9 cellular contexts compared by ENCODE assay signal in the genomic region with DNA sequence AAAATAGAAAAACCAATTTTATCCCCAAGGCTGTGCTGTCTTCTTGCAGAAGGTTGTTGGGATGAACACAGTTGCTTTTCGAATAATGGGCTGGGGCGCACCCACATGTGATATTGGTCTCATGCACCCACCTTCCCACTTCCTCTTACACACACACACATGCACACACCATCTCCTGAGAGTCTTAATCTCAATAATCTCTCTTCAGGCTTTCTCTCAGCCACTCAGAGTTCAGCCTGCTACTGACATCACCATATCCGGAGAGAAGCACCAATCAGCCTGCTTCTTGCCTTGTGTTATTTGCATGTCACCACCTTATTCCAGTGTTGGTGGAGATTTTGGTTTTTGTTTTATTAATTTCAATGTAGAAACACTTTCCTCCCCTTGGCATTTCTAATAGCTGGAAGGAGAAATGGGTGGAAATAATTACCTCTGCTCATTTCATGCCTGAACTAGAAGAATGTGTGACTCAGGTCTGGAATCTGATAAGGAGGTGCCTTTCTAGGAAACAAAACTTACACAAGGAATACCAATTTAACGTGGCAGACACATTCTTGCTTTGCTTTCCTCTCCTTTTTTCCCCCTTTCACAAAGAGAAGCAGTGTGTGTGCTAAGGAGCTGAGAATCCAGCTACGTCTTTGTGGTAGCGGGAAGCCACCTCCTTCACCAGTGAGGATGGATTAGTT.
A peak's percentile ranks its signal among the peaks of the same experiment; 100 is the strongest.
DNase-seq lines count a peak whose midpoint lies in the region; ATAC-seq and TF ChIP-seq lines count a peak whose summit lies in the region.
"Had no signal": no experiment of that assay in that cellular context is flagged by ENCODE, and none has a peak within 500 bp of the region (broad histone marks: within the 10 kb centered on the region; RNA-seq: fewer than 3 reads in every experiment).

No MANE protein-coding gene starts in this region.

- H2AFZ ChIP-seq in hepatocyte, result no peak overlapping the region

- no peaks in the 10 kb centered on the region for H3K9me3 Mint-ChIP-seq in CD4-positive, alpha-beta T cell
- H3K9me3 Mint-ChIP-seq in activated CD4-positive, alpha-beta memory T cell treated with anti-CD3 and anti-CD28 coated beads, Interleukin-2, amount 10 ng/mL, durations not matched to agents 7 days and 5 days, result no peaks in the 10 kb centered on the region

- POLR2A ChIA-PET in CD4-positive, alpha-beta T cell (lab: Charles Lee), result no interaction called here
- POLR2A ChIA-PET in activated CD4-positive, alpha-beta memory T cell treated with anti-CD3 and anti-CD28 coated beads, Interleukin-2, amount 10 ng/mL, durations not matched to agents 7 days and 5 days (lab: Charles Lee), result no interaction called here

- H3K9me3 ChIP-seq in CD4-positive, alpha-beta T cell (ENCODE audit: control insufficient read depth, low read length), result no peaks in the 10 kb centered on the region
- no peaks in the 10 kb centered on the region for H3K9me3 ChIP-seq in hepatocyte (ENCODE audit: low read depth)
- H3K9me3 ChIP-seq in tibial artery, result no peaks in the 10 kb centered on the region

- no peak overlapping the region for H3K4me3 Mint-ChIP-seq in CD4-positive, alpha-beta T cell
- H3K4me3 Mint-ChIP-seq in activated CD4-positive, alpha-beta memory T cell treated with anti-CD3 and anti-CD28 coated beads, Interleukin-2, amount 10 ng/mL, durations not matched to agents 7 days and 5 days, result no peak overlapping the region

- no peak overlapping the region for H3K27ac Mint-ChIP-seq in CD4-positive, alpha-beta T cell
- peak overlapping the region; percentile 44 for H3K27ac Mint-ChIP-seq in activated CD4-positive, alpha-beta memory T cell treated with anti-CD3 and anti-CD28 coated beads, Interleukin-2, amount 10 ng/mL, durations not matched to agents 7 days and 5 days

- H3K27me3 Mint-ChIP-seq in CD4-positive, alpha-beta T cell, result no peaks in the 10 kb centered on the region
- H3K27me3 Mint-ChIP-seq in activated CD4-positive, alpha-beta memory T cell treated with anti-CD3 and anti-CD28 coated beads, Interleukin-2, amount 10 ng/mL, durations not matched to agents 7 days and 5 days, result no peaks in the 10 kb centered on the region

- H3K36me3 ChIP-seq in hepatocyte (replicated peaks; ENCODE audit: insufficient read depth, low read depth), result no peaks in the 10 kb centered on the region
- H3K36me3 ChIP-seq in tibial artery, result no peaks in the 10 kb centered on the region

- CTCF ChIA-PET in CD4-positive, alpha-beta T cell (lab: Charles Lee), result no interaction called here
- CTCF ChIA-PET in activated CD4-positive, alpha-beta memory T cell treated with anti-CD3 and anti-CD28 coated beads, Interleukin-2, amount 10 ng/mL, durations not matched to agents 7 days and 5 days (lab: Charles Lee), result no interaction called here

- H3K4me1 ChIP-seq in hepatocyte (ENCODE audit: insufficient read depth) (peaks cover 12% of the 10 kb centered on the region), tibial artery (peaks cover 0 to 11% (median 3%) of the 10 kb centered on the region in 4 donors)

- no peak overlapping the region for H3K4me2 ChIP-seq in hepatocyte

- intact Hi-C loops in CD4-positive, alpha-beta T cell (cut with DNase I, micrococcal nuclease), result no loop called here
- intact Hi-C loops in tibial artery (cut with DNase I; ENCODE audit: low total_unique reads), result no loop called here

- H3K9me2 ChIP-seq in hepatocyte (replicated peaks; ENCODE audit: insufficient read depth), result no peaks in the 10 kb centered on the region

- H4K20me1 ChIP-seq in hepatocyte (ENCODE audit: insufficient read depth, poor library complexity, severe bottlenecking), result no peaks in the 10 kb centered on the region

- no peak for TF ChIP-seq CTCF in CD4-positive, alpha-beta T cell (IDR thresholded peaks at IDR 0.05)
- no peak for TF ChIP-seq CTCF in GM12865 (IDR thresholded peaks at IDR 0.05; ENCODE audit: insufficient read depth, low read depth, low read length, missing control alignments)
- TF ChIP-seq CTCF in hepatocyte (IDR thresholded peaks at IDR 0.05; ENCODE audit: poor library complexity), result no peak
- TF ChIP-seq CTCF in tibial artery (IDR thresholded peaks at IDR 0.05), result no peak

- no peaks in the 10 kb centered on the region for H3K36me3 Mint-ChIP-seq in CD4-positive, alpha-beta T cell (ENCODE audit: low read depth)
- H3K36me3 Mint-ChIP-seq in activated CD4-positive, alpha-beta memory T cell treated with anti-CD3 and anti-CD28 coated beads, Interleukin-2, amount 10 ng/mL, durations not matched to agents 7 days and 5 days (ENCODE audit: low read depth), result no peaks in the 10 kb centered on the region

- H3K79me2 ChIP-seq in hepatocyte, result no peaks in the 10 kb centered on the region

- no peak overlapping the region for H3K27ac ChIP-seq in CD4-positive, alpha-beta T cell (ENCODE audit: low read depth, low read length)
- H3K27ac ChIP-seq in hepatocyte (peak overlapping the region; percentile 47), tibial artery (no peak overlapping the region)

- no peaks in the 10 kb centered on the region for H3K27me3 ChIP-seq in CD4-positive, alpha-beta T cell (ENCODE audit: control insufficient read depth, insufficient read depth, low read length)
- H3K27me3 ChIP-seq in hepatocyte (no peaks in the 10 kb centered on the region), tibial artery (no peaks in the 10 kb centered on the region)

- DNase-seq in CD4-positive, alpha-beta T cell, result no peak
- peak; percentile 24 for DNase-seq in GM12865 (ENCODE audit: low read depth)
- peak; percentile 25 for DNase-seq in activated CD4-positive, alpha-beta memory T cell treated with anti-CD3 and anti-CD28 coated beads, Interleukin-2, amount 10 ng/mL, durations not matched to agents 7 days and 5 days
- no peak for DNase-seq in hepatocyte (ENCODE audit: low spot score)
- DNase-seq in tibial artery, result no peak
- DNase-seq in NCI-H2029 treated with DMSO at 0.1 percent for 48 hours (lab: John Stamatoyannopoulos, UW), result no peak
- no peak for DNase-seq in NCI-H1417 (lab: John Stamatoyannopoulos, UW)
- DNase-seq: COR-L47, left ventricle myocardium superior had no signal

- 71% methylated on average over 6 of the region's 6 CpGs for WGBS in hepatocyte (ENCODE audit: low lambda C conversion rate, missing lambda C conversion rate)

- H3K4me3 ChIP-seq in GM12865 (ENCODE audit: low read depth, low read length), result no peak overlapping the region
- H3K4me3 ChIP-seq in hepatocyte, result no peak overlapping the region
- no peak overlapping the region for H3K4me3 ChIP-seq in tibial artery

- peak; percentile 52 for ATAC-seq in CD4-positive, alpha-beta T cell (ENCODE audit: poor library complexity)
- ATAC-seq: left ventricle myocardium superior had no signal

- peaks cover 22% of the 10 kb centered on the region for H3K4me1 Mint-ChIP-seq in CD4-positive, alpha-beta T cell (ENCODE audit: low read depth)
- peaks cover 68% of the 10 kb centered on the region for H3K4me1 Mint-ChIP-seq in activated CD4-positive, alpha-beta memory T cell treated with anti-CD3 and anti-CD28 coated beads, Interleukin-2, amount 10 ng/mL, durations not matched to agents 7 days and 5 days

Comparison
In these comparisons a context has a peak if more than half of its experiments do, and no peak if none do; other contexts are left out.
1. DNase-seq: peak in GM12865 (single experiment) and activated CD4-positive, alpha-beta memory T cell treated with anti-CD3 and anti-CD28 coated beads, Interleukin-2, amount 10 ng/mL, durations not matched to agents 7 days and 5 days (single experiment); none in CD4-positive, alpha-beta T cell (0 of 10), hepatocyte (single experiment), tibial artery (0 of 2), NCI-H2029 treated with DMSO at 0.1 percent for 48 hours (single experiment) and NCI-H1417 (0 of 3).